ENCODE assay signal across 13 cellular contexts in genomic region chr5:74625742-74626241, GRCh38. TPM values are rescaled to one million over a fixed set of nuclear protein-coding genes. Genes with fewer than 3 reads are reported as not detected.
DNase-seq lines count a peak whose midpoint lies in the region; ATAC-seq and TF ChIP-seq lines count a peak whose summit lies in the region.
"Had no signal": no experiment of that assay in that cellular context is flagged by ENCODE, and none has a peak within 500 bp of the region (broad histone marks: within the 10 kb centered on the region; RNA-seq: fewer than 3 reads in every experiment).

No MANE protein-coding gene starts in this region.

- H3F3A ChIP-seq in SK-N-SH (replicated peaks; ENCODE audit: insufficient read depth) = peaks cover 5% of the 10 kb centered on the region

- no peak for TF ChIP-seq CTCF in natural killer cell (IDR thresholded peaks at IDR 0.05)
- TF ChIP-seq CTCF in SK-N-SH (IDR thresholded peaks at IDR 0.05) = peak; percentile 44
- no peak for TF ChIP-seq CTCF in glutamatergic neuron (IDR thresholded peaks at IDR 0.05; ENCODE audit: partially characterized antibody, unreplicated experiment)
- TF ChIP-seq CTCF in type B pancreatic cell (conservative IDR thresholded peaks at IDR 0.05) = peak; percentile 63
- TF ChIP-seq CTCF in ascending aorta (IDR thresholded peaks at IDR 0.05) = no peak
- no peak for TF ChIP-seq CTCF in esophagus squamous epithelium (IDR thresholded peaks at IDR 0.05)

- H3K9me2 ChIP-seq in SK-N-SH = no peaks in the 10 kb centered on the region

- no peaks in the 10 kb centered on the region for H3K9me3 Mint-ChIP-seq in natural killer cell
- no peaks in the 10 kb centered on the region for H3K9me3 Mint-ChIP-seq in natural killer cell treated with Interleukin-12 subunit alpha and Interleukin-12 subunit beta and Interleukin-15 and Interleukin-18, amount 100 ng/mL, for 72 hours
- H3K9me3 Mint-ChIP-seq in glutamatergic neuron (ENCODE audit: unreplicated experiment) = peaks cover 8% of the 10 kb centered on the region
- H3K9me3 Mint-ChIP-seq in type B pancreatic cell = peaks cover 6% of the 10 kb centered on the region
- H3K9me3 Mint-ChIP-seq: T-cell had no signal

- CTCF ChIA-PET in SK-N-SH (lab: Yijun Ruan, JAX) = interaction anchor here (0.8 to 2.0 kb wide), 6 partner anchors 10 to 62 kb away, joined by 3 to 8 read pairs (median 4); partner anchors contain the start of gene ENC1

- H3K27me3 Mint-ChIP-seq in natural killer cell (ENCODE audit: low read depth in 2 of 2) (peaks cover 0 to 1% of the 10 kb centered on the region in 2 donors), glutamatergic neuron (ENCODE audit: unreplicated experiment) (peaks cover 3% of the 10 kb centered on the region), type B pancreatic cell (no peaks in the 10 kb centered on the region)
- H3K27me3 Mint-ChIP-seq in natural killer cell treated with Interleukin-12 subunit alpha and Interleukin-12 subunit beta and Interleukin-15 and Interleukin-18, amount 100 ng/mL, for 72 hours = peaks cover 0 to 4% of the 10 kb centered on the region in 2 donors

- H3K27ac Mint-ChIP-seq in natural killer cell (peak overlapping the region; percentile 40 to 71), glutamatergic neuron (ENCODE audit: unreplicated experiment) (peak overlapping the region; percentile 7), type B pancreatic cell (peak overlapping the region; percentile 71)
- H3K27ac Mint-ChIP-seq in natural killer cell treated with Interleukin-12 subunit alpha and Interleukin-12 subunit beta and Interleukin-15 and Interleukin-18, amount 100 ng/mL, for 72 hours = peak overlapping the region in 1 of 2 donors; percentile 82
- H3K27ac Mint-ChIP-seq: B cell, T-cell had no signal

- H3K9me3 ChIP-seq in SK-N-SH (no peaks in the 10 kb centered on the region), ascending aorta (no peaks in the 10 kb centered on the region), esophagus squamous epithelium (no peaks in the 10 kb centered on the region)

- H3K4me3 ChIP-seq in SK-N-SH (ENCODE audit: low read depth in 2 of 2, low read length in 1 of 2) = no peak overlapping the region
- H3K4me3 ChIP-seq in ascending aorta = no peak overlapping the region
- H3K4me3 ChIP-seq in esophagus squamous epithelium = no peak overlapping the region
- H3K4me3 ChIP-seq: GM12878 had no signal

- H3K27me3 ChIP-seq in SK-N-SH (ENCODE audit: insufficient read depth) (no peaks in the 10 kb centered on the region), ascending aorta (no peaks in the 10 kb centered on the region), esophagus squamous epithelium (no peaks in the 10 kb centered on the region)

- TF ChIP-seq POLR2A in esophagus squamous epithelium (IDR thresholded peaks at IDR 0.05) = no peak

- H3K4me3 Mint-ChIP-seq in natural killer cell (no peak overlapping the region), glutamatergic neuron (ENCODE audit: unreplicated experiment) (no peak overlapping the region), type B pancreatic cell (peak overlapping the region; percentile 19)
- no peak overlapping the region for H3K4me3 Mint-ChIP-seq in natural killer cell treated with Interleukin-12 subunit alpha and Interleukin-12 subunit beta and Interleukin-15 and Interleukin-18, amount 100 ng/mL, for 72 hours
- H3K4me3 Mint-ChIP-seq: B cell, T-cell had no signal

- intact Hi-C loops in natural killer cell (cut with micrococcal nuclease) (no loop called here), ascending aorta (cut with DNase I) (no loop called here), esophagus squamous epithelium (cut with DNase I) (no loop called here)

- POLR2A ChIA-PET in SK-N-SH (lab: Yijun Ruan, JAX) = no interaction called here

- DNase-seq in natural killer cell (no peak), SK-N-SH (peak; percentile 33), glutamatergic neuron (no peak), type B pancreatic cell (ENCODE audit: extremely low spot score, unreplicated experiment) (no peak), ascending aorta (ENCODE audit: low spot score in 2 of 2) (no peak), NCI-H2196 (lab: John Stamatoyannopoulos, UW; ENCODE audit: unreplicated experiment) (no peak), esophagus squamous epithelium (lab: John Stamatoyannopoulos, UW) (no peak)
- no peak for DNase-seq in natural killer cell treated with Interleukin-12 subunit alpha and Interleukin-12 subunit beta and Interleukin-15 and Interleukin-18, amount 100 ng/mL, for 72 hours (ENCODE audit: low spot score)
- DNase-seq: activated CD8-positive, alpha-beta memory T cell treated with anti-CD3 and anti-CD28 coated beads, Interleukin-2, amount 50 U/mL, for 4 hours; NCI-H2029 treated with DMSO at 0.1 percent for 48 hours; T-cell had no signal

- H3K9ac ChIP-seq in SK-N-SH = no peak overlapping the region

- H4K20me1 ChIP-seq in SK-N-SH (ENCODE audit: insufficient read depth) = peaks cover 6% of the 10 kb centered on the region; the same call in 1 of the 2 replicates

- H3K79me2 ChIP-seq in SK-N-SH (ENCODE audit: insufficient read depth) = peaks cover 26% of the 10 kb centered on the region

- peaks cover 35 to 42% of the 10 kb centered on the region in 2 donors for H3K4me1 Mint-ChIP-seq in natural killer cell
- H3K4me1 Mint-ChIP-seq in natural killer cell treated with Interleukin-12 subunit alpha and Interleukin-12 subunit beta and Interleukin-15 and Interleukin-18, amount 100 ng/mL, for 72 hours (ENCODE audit: low read depth in 2 of 2) = peaks cover 28 to 32% of the 10 kb centered on the region in 2 donors
- peaks cover 39% of the 10 kb centered on the region for H3K4me1 Mint-ChIP-seq in glutamatergic neuron (ENCODE audit: low read depth, unreplicated experiment)
- H3K4me1 Mint-ChIP-seq in type B pancreatic cell (ENCODE audit: unreplicated experiment) = peaks cover 69% of the 10 kb centered on the region

- H3K4me2 ChIP-seq in SK-N-SH = no peak overlapping the region

- H3K36me3 ChIP-seq in SK-N-SH (replicated peaks in 1 of 2; ENCODE audit: control insufficient read depth in 1 of 2, insufficient read depth in 2 of 2, low read length in 1 of 2) (peaks cover 19 to 31% of the 10 kb centered on the region in 2 experiments), ascending aorta (no peaks in the 10 kb centered on the region), esophagus squamous epithelium (peaks cover 0 to 17% (median 0%) of the 10 kb centered on the region in 3 donors)

- 81% methylated on average over 5 of the region's 5 CpGs for WGBS in SK-N-SH (ENCODE audit: low lambda C conversion rate)
- 51 to 65% methylated on average over 5 of the region's 5 CpGs for WGBS in esophagus squamous epithelium, 2 donors

- H3K27ac ChIP-seq in SK-N-SH (ENCODE audit: low read depth in 2 of 2, low read length in 1 of 2) = peak overlapping the region in 1 of 2 experiments; percentile 58; a peak in 2 of 4 replicates
- no peak overlapping the region for H3K27ac ChIP-seq in ascending aorta
- H3K27ac ChIP-seq in esophagus squamous epithelium = no peak overlapping the region

- peaks cover 16 to 18% of the 10 kb centered on the region in 2 experiments for H3K4me1 ChIP-seq in SK-N-SH (ENCODE audit: control insufficient read depth in 1 of 2, insufficient read depth in 2 of 2, low read depth in 1 of 2, low read length in 1 of 2)
- no peaks in the 10 kb centered on the region for H3K4me1 ChIP-seq in ascending aorta
- peaks cover 0 to 51% (median 6%) of the 10 kb centered on the region in 3 donors for H3K4me1 ChIP-seq in esophagus squamous epithelium

- TF ChIP-seq EP300 in SK-N-SH (IDR thresholded peaks at IDR 0.05; ENCODE audit: borderline replicate concordance in 1 of 2, low read depth in 1 of 2, low read length in 1 of 2) = no peak

- H3K36me3 Mint-ChIP-seq in natural killer cell (no peaks in the 10 kb centered on the region), glutamatergic neuron (ENCODE audit: unreplicated experiment) (no peaks in the 10 kb centered on the region), type B pancreatic cell (peaks cover 34% of the 10 kb centered on the region)
- no peaks in the 10 kb centered on the region for H3K36me3 Mint-ChIP-seq in natural killer cell treated with Interleukin-12 subunit alpha and Interleukin-12 subunit beta and Interleukin-15 and Interleukin-18, amount 100 ng/mL, for 72 hours
- H3K36me3 Mint-ChIP-seq: T-cell had no signal

- no peak for TF ChIP-seq RAD21 in SK-N-SH (IDR thresholded peaks at IDR 0.05; ENCODE audit: low read length)

- H2AFZ ChIP-seq in SK-N-SH (ENCODE audit: low read depth) = no peak overlapping the region

- no peak for ATAC-seq in natural killer cell
- ATAC-seq in natural killer cell treated with Interleukin-12 subunit alpha and Interleukin-12 subunit beta and Interleukin-15 and Interleukin-18, amount 100 ng/mL, for 72 hours = no peak
- ATAC-seq: GM12878, T-cell had no signal

TF ChIP-seq in SK-N-SH, 30 proteins besides CTCF, POLR2A, EP300 and RAD21:
- TF ChIP-seq FOXM1 (IDR thresholded peaks at IDR 0.05; ENCODE audit: low read depth) (no peak), NFIC (IDR thresholded peaks at IDR 0.05; ENCODE audit: borderline replicate concordance) (peak; percentile 42; the same call in 1 of the 2 replicates), EZH2phosphoT487 (IDR thresholded peaks at IDR 0.05; ENCODE audit: borderline replicate concordance, low read depth) (no peak)

RNA-seq across cellular contexts. Expression of gene ENC1, which starts 14.7 kb away (rescaled TPM):
- total RNA-seq in natural killer cell (100 to 1,000 TPM in 1 of 3 donors, 10 to 100 TPM in 2; 89.6 to 133 (median 99.3) TPM), glutamatergic neuron (ENCODE audit: unreplicated experiment) (302 TPM), type B pancreatic cell (ENCODE audit: low replicate concordance) (83.2 and 96.8 TPM in 2 replicates), ascending aorta (12.9 TPM), esophagus squamous epithelium (1 to 10 TPM; 3.8 to 6.4 (median 3.9) TPM)
- 1 to 10 TPM; 6.3 to 6.9 TPM for total RNA-seq in natural killer cell treated with Interleukin-12 subunit alpha and Interleukin-12 subunit beta and Interleukin-15 and Interleukin-18, amount 100 ng/mL, for 72 hours
- 20.3 and 23.9 TPM in 2 replicates for polyA plus RNA-seq in SK-N-SH (2012; rRNA removed)
- polyA plus RNA-seq in SK-N-SH (2012; cell fraction: cytosol; rRNA removed) = 13.5 and 15.1 TPM in 2 replicates
- polyA plus RNA-seq in SK-N-SH (2012; cell fraction: nucleus; rRNA removed) = 57.1 and 64.1 TPM in 2 replicates

RNA-seq across cellular contexts. Expression of gene HEXB, which starts 59.2 kb away (rescaled TPM):
- total RNA-seq in natural killer cell = 10 to 100 TPM; 55.3 to 61.4 (median 55.5) TPM
- total RNA-seq in natural killer cell treated with Interleukin-12 subunit alpha and Interleukin-12 subunit beta and Interleukin-15 and Interleukin-18, amount 100 ng/mL, for 72 hours = 10 to 100 TPM; 49.7 to 52.8 TPM
- 75.8 and 80.0 TPM in 2 replicates for polyA plus RNA-seq in SK-N-SH (2012; rRNA removed)
- 101 and 149 TPM in 2 replicates for polyA plus RNA-seq in SK-N-SH (2012; cell fraction: cytosol; rRNA removed)
- 50.7 and 56.8 TPM in 2 replicates for polyA plus RNA-seq in SK-N-SH (2012; cell fraction: nucleus; rRNA removed)
- 13.5 TPM for total RNA-seq in glutamatergic neuron (ENCODE audit: unreplicated experiment)
- total RNA-seq in type B pancreatic cell (ENCODE audit: low replicate concordance) = 76.6 and 114 TPM in 2 replicates
- total RNA-seq in ascending aorta = 124 TPM
- 10 to 100 TPM; 26.7 to 76.4 (median 62.1) TPM for total RNA-seq in esophagus squamous epithelium

Comparison
In these comparisons a context has a peak if more than half of its experiments do, and no peak if none do; other contexts are left out.
1. CTCF ChIP-seq: peak in SK-N-SH (single experiment) and type B pancreatic cell (single experiment); none in natural killer cell (single experiment), glutamatergic neuron (single experiment), ascending aorta (0 of 3) and esophagus squamous epithelium (0 of 6).